8 cellular contexts compared by ENCODE assay signal in genomic region chr18:69939812-69940211, GRCh38. TPM values are rescaled to one million over a fixed set of nuclear protein-coding genes. Genes with fewer than 3 reads are reported as not detected.
DNase-seq lines count a peak whose midpoint lies in the region; ATAC-seq and TF ChIP-seq lines count a peak whose summit lies in the region.
"Not testable (repeated sequence)": the region's sequence is repeated elsewhere in the genome, so short reads cannot be mapped to it uniquely, and the experiment has no call there.
"Had no signal": no experiment of that assay in that cellular context is flagged by ENCODE, and none has a peak within 500 bp of the region (broad histone marks: within the 10 kb centered on the region; RNA-seq: fewer than 3 reads in every experiment).

No MANE protein-coding gene starts in this region.

- not testable (repeated sequence) for DNase-seq in CD4-positive, alpha-beta T cell; memory B cell (ENCODE audit: low spot score in 2 of 2)
- peak; percentile 54 for DNase-seq in activated CD4-positive, alpha-beta T cell treated with anti-CD3 and anti-CD28 coated beads for 48 hours
- DNase-seq in activated T-cell treated with anti-CD3 and anti-CD28 coated beads, Interleukin-2, amount 50 U/mL, for 48 hours: peak; percentile 50 to 55
- DNase-seq in stimulated activated CD4-positive, alpha-beta T cell treated with anti-CD3 and anti-CD28 coated beads, Interleukin-4, amount 100 ng/mL, for 24 hours: peak; percentile 65

- H3K4me3 Mint-ChIP-seq in CD4-positive, alpha-beta T cell: peak overlapping the region; percentile 7
- peak overlapping the region; percentile 67 for H3K4me3 Mint-ChIP-seq in activated naive CD4-positive, alpha-beta T cell treated with anti-CD3 and anti-CD28 coated beads, Interleukin-2, amount 50 U/mL, for 24 hours
- not testable (repeated sequence) for H3K4me3 Mint-ChIP-seq in memory B cell

- not testable (repeated sequence) for ATAC-seq in CD4-positive, alpha-beta T cell (ENCODE audit: poor library complexity); memory B cell (ENCODE audit: low read depth)

- intact Hi-C loops in CD4-positive, alpha-beta T cell (cut with DNase I, micrococcal nuclease): loop anchor here in 1 of 2 experiments (2.0 to 5.0 kb wide), 2 partner anchors 17 to 38 kb away; no protein-coding TSS in a partner anchor

- H3K9me3 ChIP-seq in CD4-positive, alpha-beta T cell (ENCODE audit: control insufficient read depth, low read length): not testable (repeated sequence)

- CTCF ChIA-PET in CD4-positive, alpha-beta T cell (lab: Charles Lee): not testable (repeated sequence)

- not testable (repeated sequence) for H3K27me3 ChIP-seq in CD4-positive, alpha-beta T cell (ENCODE audit: control insufficient read depth, insufficient read depth, low read length)

- peak; percentile 16 for TF ChIP-seq POLR2A in GM19193 (IDR thresholded peaks at IDR 0.05; ENCODE audit: extremely low read depth, insufficient read depth, insufficient read length)

- H3K9me3 Mint-ChIP-seq in CD4-positive, alpha-beta T cell; memory B cell: not testable (repeated sequence)
- peaks cover 18% of the 10 kb centered on the region for H3K9me3 Mint-ChIP-seq in activated naive CD4-positive, alpha-beta T cell treated with anti-CD3 and anti-CD28 coated beads, Interleukin-2, amount 50 U/mL, for 24 hours

- not testable (repeated sequence) for H3K27ac ChIP-seq in CD4-positive, alpha-beta T cell (ENCODE audit: low read depth, low read length)

- H3K36me3 Mint-ChIP-seq in CD4-positive, alpha-beta T cell (ENCODE audit: low read depth): peaks cover 76% of the 10 kb centered on the region
- H3K36me3 Mint-ChIP-seq in activated naive CD4-positive, alpha-beta T cell treated with anti-CD3 and anti-CD28 coated beads, Interleukin-2, amount 50 U/mL, for 24 hours: peaks cover 47% of the 10 kb centered on the region
- peaks cover 11% of the 10 kb centered on the region for H3K36me3 Mint-ChIP-seq in memory B cell

- H3K27me3 Mint-ChIP-seq in CD4-positive, alpha-beta T cell; activated naive CD4-positive, alpha-beta T cell treated with anti-CD3 and anti-CD28 coated beads, Interleukin-2, amount 50 U/mL, for 24 hours; memory B cell: not testable (repeated sequence)

- H3K4me1 Mint-ChIP-seq in CD4-positive, alpha-beta T cell (ENCODE audit: low read depth); activated naive CD4-positive, alpha-beta T cell treated with anti-CD3 and anti-CD28 coated beads, Interleukin-2, amount 50 U/mL, for 24 hours: not testable (repeated sequence)
- peaks cover 11% of the 10 kb centered on the region for H3K4me1 Mint-ChIP-seq in memory B cell

- H3K27ac Mint-ChIP-seq in CD4-positive, alpha-beta T cell: not testable (repeated sequence)
- peak overlapping the region; percentile 87 for H3K27ac Mint-ChIP-seq in activated naive CD4-positive, alpha-beta T cell treated with anti-CD3 and anti-CD28 coated beads, Interleukin-2, amount 50 U/mL, for 24 hours
- H3K27ac Mint-ChIP-seq in memory B cell: peak overlapping the region; percentile 6

- POLR2A ChIA-PET in CD4-positive, alpha-beta T cell (lab: Charles Lee): interaction anchor here (6.5 kb wide), 1 partner anchor 16 kb away, joined by 100 read pairs; no protein-coding TSS in a partner anchor

- not testable (repeated sequence) for TF ChIP-seq CTCF in CD4-positive, alpha-beta T cell (IDR thresholded peaks at IDR 0.05)

RNA-seq across cellular contexts. Expression of gene CD226, which starts 7.9 kb away (rescaled TPM):
- 10 to 100 TPM; 74.0 to 74.8 TPM for total RNA-seq in CD4-positive, alpha-beta T cell
- total RNA-seq: H7 had no signal
